ENCODE assay signal across 12 cellular contexts in genomic region chr6:2913621-2914317, GRCh38.
"Had no signal": no experiment of that assay in that cellular context is flagged by ENCODE, and none has a peak within 500 bp of the region (broad histone marks: within the 10 kb centered on the region; RNA-seq: fewer than 3 reads in every experiment).

No MANE protein-coding gene starts in this region.

- DNase-seq: activated CD4-positive, alpha-beta T cell treated with anti-CD3 and anti-CD28 coated beads, Interleukin-2, amount 50 U/mL, for 1 hour; activated CD4-positive, CD25-positive, alpha-beta regulatory T cell; activated naive CD4-positive, alpha-beta T cell treated with anti-CD3 and anti-CD28 coated beads, Interleukin-2, amount 10 ng/mL, durations not matched to agents 7 days and 5 days; esophagus squamous epithelium; hypothalamus; lower lobe of right lung; midbrain; pancreas; thyroid gland; uterus had no signal

- H3K36me3 ChIP-seq: cardiac muscle cell, esophagus squamous epithelium, lower lobe of right lung, pancreas, thyroid gland, uterus had no signal

- H3K27me3 ChIP-seq: cardiac muscle cell, esophagus squamous epithelium, pancreas, thyroid gland, uterus had no signal

- H3K27ac ChIP-seq: cardiac muscle cell, esophagus squamous epithelium, lower lobe of right lung, pancreas, thyroid gland, uterus had no signal

- H3K4me3 ChIP-seq: cardiac muscle cell, esophagus squamous epithelium, lower lobe of right lung, pancreas, thyroid gland, uterus had no signal

- H3K4me3 Mint-ChIP-seq: activated naive CD4-positive, alpha-beta T cell treated with anti-CD3 and anti-CD28 coated beads, Interleukin-2, amount 10 ng/mL, durations not matched to agents 7 days and 5 days; stimulated activated memory B cell treated with anti-CD40 and anti-IgM and Interleukin-4, amounts not matched to agents 10 μg/mL and 1 μg/mL and 100 μg/mL, for 72 hours had no signal

- H3K27me3 Mint-ChIP-seq: stimulated activated memory B cell treated with anti-CD40 and anti-IgM and Interleukin-4, amounts not matched to agents 10 μg/mL and 1 μg/mL and 100 μg/mL, for 72 hours had no signal

- H3K9me3 Mint-ChIP-seq: activated naive CD4-positive, alpha-beta T cell treated with anti-CD3 and anti-CD28 coated beads, Interleukin-2, amount 10 ng/mL, durations not matched to agents 7 days and 5 days; stimulated activated memory B cell treated with anti-CD40 and anti-IgM and Interleukin-4, amounts not matched to agents 10 μg/mL and 1 μg/mL and 100 μg/mL, for 72 hours had no signal

- H3K4me1 ChIP-seq: lower lobe of right lung, pancreas, thyroid gland, uterus had no signal

- H3K36me3 Mint-ChIP-seq: activated naive CD4-positive, alpha-beta T cell treated with anti-CD3 and anti-CD28 coated beads, Interleukin-2, amount 10 ng/mL, durations not matched to agents 7 days and 5 days; stimulated activated memory B cell treated with anti-CD40 and anti-IgM and Interleukin-4, amounts not matched to agents 10 μg/mL and 1 μg/mL and 100 μg/mL, for 72 hours had no signal

- H3K27ac Mint-ChIP-seq: activated naive CD4-positive, alpha-beta T cell treated with anti-CD3 and anti-CD28 coated beads, Interleukin-2, amount 10 ng/mL, durations not matched to agents 7 days and 5 days; stimulated activated memory B cell treated with anti-CD40 and anti-IgM and Interleukin-4, amounts not matched to agents 10 μg/mL and 1 μg/mL and 100 μg/mL, for 72 hours had no signal

- H3K9me3 ChIP-seq: esophagus squamous epithelium, lower lobe of right lung, pancreas, thyroid gland, uterus had no signal
